1 cellular context compared by ENCODE assay signal in genomic region chr20:57748601-57749130, GRCh38.
TF ChIP-seq lines count a peak whose summit lies in the region.

No MANE protein-coding gene starts in this region.

TF ChIP-seq in GM23338, 12 proteins besides CTCF, POLR2A, EP300 and RAD21 (continued from another document):
- TF ChIP-seq ZNF331 (CRISPR knock-in tag; IDR thresholded peaks at IDR 0.05; ENCODE audit: low read depth): no peak
- no peak for TF ChIP-seq ETS1 (IDR thresholded peaks at IDR 0.05)
- no peak for TF ChIP-seq CREB1 (CRISPR knock-in tag; IDR thresholded peaks at IDR 0.05; ENCODE audit: low read depth)
- TF ChIP-seq STAT1 (IDR thresholded peaks at IDR 0.05; ENCODE audit: unreplicated experiment): no peak
- TF ChIP-seq ZNF114 (CRISPR knock-in tag; IDR thresholded peaks at IDR 0.05): no peak
- TF ChIP-seq EZH2 (IDR thresholded peaks at IDR 0.05; ENCODE audit: low read depth, unreplicated experiment): no peak
